Comparison of ENCODE assay signal across 13 cellular contexts in the genomic region with DNA sequence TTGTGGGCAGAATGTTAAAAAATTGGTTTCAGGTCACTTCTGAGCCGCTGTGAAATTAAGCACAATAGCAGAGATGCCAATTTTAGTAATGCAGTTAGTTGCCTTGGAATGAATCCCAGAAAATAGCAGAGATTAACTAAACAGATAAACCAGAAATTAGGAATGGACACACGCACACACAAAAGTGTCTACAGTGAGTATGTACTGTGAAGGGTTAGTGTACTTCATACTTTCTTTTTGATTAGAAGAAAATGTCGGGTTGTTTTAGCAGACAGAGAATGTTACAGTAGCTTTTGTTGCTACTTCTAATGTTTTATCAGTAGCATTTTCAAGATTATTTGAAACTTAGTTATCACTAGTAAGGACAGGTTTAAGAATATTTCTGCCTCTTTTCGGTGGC.
DNase-seq lines count a peak whose midpoint lies in the region; ATAC-seq and TF ChIP-seq lines count a peak whose summit lies in the region.
"Had no signal": no experiment of that assay in that cellular context is flagged by ENCODE, and none has a peak within 500 bp of the region (broad histone marks: within the 10 kb centered on the region; RNA-seq: fewer than 3 reads in every experiment).

No MANE protein-coding gene starts in this region.

- intact Hi-C loops in testis (cut with DNase I; ENCODE audit: low total_unique reads) = no loop called here
- intact Hi-C loops in CD4-positive, alpha-beta T cell (cut with DNase I, micrococcal nuclease) = no loop called here

- DNase-seq in GM04503 (ENCODE audit: low read depth) (peak; percentile 56), foreskin fibroblast (peak; percentile 36 to 60), testis (no peak)
- no peak for DNase-seq in activated T-cell treated with anti-CD3 and anti-CD28 coated beads, Interleukin-2, amount 50 U/mL, for 4 hours
- DNase-seq in activated effector memory CD4-positive, alpha-beta T cell treated with anti-CD3 and anti-CD28 coated beads, Interleukin-2, amount 50 U/mL, for 16 hours = no peak
- no peak for DNase-seq in CD4-positive, alpha-beta T cell
- DNase-seq: activated CD4-positive, alpha-beta T cell treated with anti-CD3 and anti-CD28 coated beads for 4 hours; amygdala; NCI-H187; stimulated activated CD4-positive, alpha-beta T cell treated with anti-CD3 and anti-CD28 coated beads, Interleukin-12 subunit alpha, Interleukin-12 subunit beta, amount 100 ng/mL, for 4 hours had no signal

- no peak for ATAC-seq in activated T-cell treated with anti-CD3 and anti-CD28 coated beads, Interleukin-2, amount 50 U/mL, for 4 hours
- ATAC-seq in HG02970 (IDR thresholded peaks at IDR 0.05; ENCODE audit: low FRiP score, unreplicated experiment) = no peak
- ATAC-seq in CD4-positive, alpha-beta T cell (ENCODE audit: poor library complexity) = no peak
- ATAC-seq: HCT116 had no signal

- peak overlapping the region; percentile 13 to 30 for H3K4me3 ChIP-seq in foreskin fibroblast (ENCODE audit: low read depth in 1 of 2, low read length in 2 of 2)
- no peak overlapping the region for H3K4me3 ChIP-seq in testis

- H3K4me1 ChIP-seq in testis = peaks cover 8% of the 10 kb centered on the region

- POLR2A ChIA-PET in CD4-positive, alpha-beta T cell (lab: Charles Lee) = no interaction called here

- H3K27ac ChIP-seq in VCaP (peak overlapping the region; percentile 60), testis (peak overlapping the region; percentile 22 to 76)
- no peak overlapping the region for H3K27ac ChIP-seq in CD4-positive, alpha-beta T cell (ENCODE audit: low read depth, low read length)

- CTCF ChIA-PET in CD4-positive, alpha-beta T cell (lab: Charles Lee) = no interaction called here

- H3K27me3 ChIP-seq in testis = no peaks in the 10 kb centered on the region
- H3K27me3 ChIP-seq in CD4-positive, alpha-beta T cell (ENCODE audit: control insufficient read depth, insufficient read depth, low read length) = peaks cover 32% of the 10 kb centered on the region

- no peak overlapping the region for H3K4me3 Mint-ChIP-seq in activated T-cell treated with anti-CD3 and anti-CD28 coated beads, Interleukin-2, amount 50 U/mL, for 4 hours
- H3K4me3 Mint-ChIP-seq in CD4-positive, alpha-beta T cell = no peak overlapping the region

- H3K9me3 ChIP-seq in testis = no peaks in the 10 kb centered on the region
- no peaks in the 10 kb centered on the region for H3K9me3 ChIP-seq in CD4-positive, alpha-beta T cell (ENCODE audit: control insufficient read depth, low read length)

- TF ChIP-seq POLR2A in testis (IDR thresholded peaks at IDR 0.05) = no peak

- H3K27ac Mint-ChIP-seq in CD4-positive, alpha-beta T cell = no peak overlapping the region

- no peaks in the 10 kb centered on the region for H3K36me3 ChIP-seq in testis (ENCODE audit: low read depth, missing control alignments)

- peaks cover 46% of the 10 kb centered on the region for H3K27me3 Mint-ChIP-seq in activated T-cell treated with anti-CD3 and anti-CD28 coated beads, Interleukin-2, amount 50 U/mL, for 4 hours (ENCODE audit: low read depth)
- H3K27me3 Mint-ChIP-seq in CD4-positive, alpha-beta T cell = peaks cover 61% of the 10 kb centered on the region

- peaks cover 7% of the 10 kb centered on the region for H3K36me3 Mint-ChIP-seq in activated T-cell treated with anti-CD3 and anti-CD28 coated beads, Interleukin-2, amount 50 U/mL, for 4 hours (ENCODE audit: insufficient read depth)
- no peaks in the 10 kb centered on the region for H3K36me3 Mint-ChIP-seq in CD4-positive, alpha-beta T cell (ENCODE audit: low read depth)

- WGBS in testis, 2 donors = 18 to 22% methylated on average over 4 of the region's 4 CpGs

- TF ChIP-seq CTCF in VCaP (conservative IDR thresholded peaks at IDR 0.05) (no peak), foreskin fibroblast (IDR thresholded peaks at IDR 0.05; ENCODE audit: low read depth, low read length) (no peak), testis (IDR thresholded peaks at IDR 0.05) (no peak)
- TF ChIP-seq CTCF in CD4-positive, alpha-beta T cell (IDR thresholded peaks at IDR 0.05) = no peak

- peaks cover 3% of the 10 kb centered on the region for H3K4me1 Mint-ChIP-seq in activated T-cell treated with anti-CD3 and anti-CD28 coated beads, Interleukin-2, amount 50 U/mL, for 4 hours (ENCODE audit: low read depth)
- H3K4me1 Mint-ChIP-seq in CD4-positive, alpha-beta T cell (ENCODE audit: low read depth) = peaks cover 11% of the 10 kb centered on the region

- H3K9me3 Mint-ChIP-seq in activated T-cell treated with anti-CD3 and anti-CD28 coated beads, Interleukin-2, amount 50 U/mL, for 4 hours = peaks cover 15% of the 10 kb centered on the region
- peaks cover 3% of the 10 kb centered on the region for H3K9me3 Mint-ChIP-seq in CD4-positive, alpha-beta T cell

Comparison
In these comparisons a context has a peak if more than half of its experiments do, and no peak if none do; other contexts are left out.
1. DNase-seq: peak in GM04503 (single experiment) and foreskin fibroblast (2 of 2); none in testis (single experiment), activated T-cell treated with anti-CD3 and anti-CD28 coated beads, Interleukin-2, amount 50 U/mL, for 4 hours (single experiment), activated effector memory CD4-positive, alpha-beta T cell treated with anti-CD3 and anti-CD28 coated beads, Interleukin-2, amount 50 U/mL, for 16 hours (single experiment) and CD4-positive, alpha-beta T cell (0 of 10).
2. H3K4me3 ChIP-seq: peak in foreskin fibroblast (2 of 2); none in testis (0 of 2).